In genomic region chr10:8050561-8051108, GRCh38 we compare ENCODE assay signal across 1 cellular context.
TF ChIP-seq lines count a peak whose summit lies in the region.

No MANE protein-coding gene starts in this region.

TF ChIP-seq in HepG2, 621 proteins besides CTCF, POLR2A, EP300 and RAD21 (continued from another document and continues in another):
- TF ChIP-seq, protein P1, sequence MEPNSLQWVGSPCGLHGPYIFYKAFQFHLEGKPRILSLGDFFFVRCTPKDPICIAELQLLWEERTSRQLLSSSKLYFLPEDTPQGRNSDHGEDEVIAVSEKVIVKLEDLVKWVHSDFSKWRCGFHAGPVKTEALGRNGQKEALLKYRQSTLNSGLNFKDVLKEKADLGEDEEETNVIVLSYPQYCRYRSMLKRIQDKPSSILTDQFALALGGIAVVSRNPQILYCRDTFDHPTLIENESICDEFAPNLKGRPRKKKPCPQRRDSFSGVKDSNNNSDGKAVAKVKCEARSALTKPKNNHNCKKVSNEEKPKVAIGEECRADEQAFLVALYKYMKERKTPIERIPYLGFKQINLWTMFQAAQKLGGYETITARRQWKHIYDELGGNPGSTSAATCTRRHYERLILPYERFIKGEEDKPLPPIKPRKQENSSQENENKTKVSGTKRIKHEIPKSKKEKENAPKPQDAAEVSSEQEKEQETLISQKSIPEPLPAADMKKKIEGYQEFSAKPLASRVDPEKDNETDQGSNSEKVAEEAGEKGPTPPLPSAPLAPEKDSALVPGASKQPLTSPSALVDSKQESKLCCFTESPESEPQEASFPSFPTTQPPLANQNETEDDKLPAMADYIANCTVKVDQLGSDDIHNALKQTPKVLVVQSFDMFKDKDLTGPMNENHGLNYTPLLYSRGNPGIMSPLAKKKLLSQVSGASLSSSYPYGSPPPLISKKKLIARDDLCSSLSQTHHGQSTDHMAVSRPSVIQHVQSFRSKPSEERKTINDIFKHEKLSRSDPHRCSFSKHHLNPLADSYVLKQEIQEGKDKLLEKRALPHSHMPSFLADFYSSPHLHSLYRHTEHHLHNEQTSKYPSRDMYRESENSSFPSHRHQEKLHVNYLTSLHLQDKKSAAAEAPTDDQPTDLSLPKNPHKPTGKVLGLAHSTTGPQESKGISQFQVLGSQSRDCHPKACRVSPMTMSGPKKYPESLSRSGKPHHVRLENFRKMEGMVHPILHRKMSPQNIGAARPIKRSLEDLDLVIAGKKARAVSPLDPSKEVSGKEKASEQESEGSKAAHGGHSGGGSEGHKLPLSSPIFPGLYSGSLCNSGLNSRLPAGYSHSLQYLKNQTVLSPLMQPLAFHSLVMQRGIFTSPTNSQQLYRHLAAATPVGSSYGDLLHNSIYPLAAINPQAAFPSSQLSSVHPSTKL (CRISPR knock-in tag; IDR thresholded peaks at IDR 0.05): peak; percentile 93
- no peak for TF ChIP-seq EEA1 (CRISPR knock-in tag; IDR thresholded peaks at IDR 0.05; ENCODE audit: borderline replicate concordance)
- TF ChIP-seq ZNF841 (CRISPR knock-in tag; IDR thresholded peaks at IDR 0.05; ENCODE audit: borderline replicate concordance): peak; percentile 25; the same call in 1 of the 2 replicates
- peak; percentile 63; the same call in 1 of the 2 replicates for TF ChIP-seq SP5 (CRISPR knock-in tag; IDR thresholded peaks at IDR 0.05; ENCODE audit: borderline replicate concordance, low read depth)
- 0 out of 2 replicates have a peak, but pooled peaks have one; percentile 46 for TF ChIP-seq ZNF879 (CRISPR knock-in tag; IDR thresholded peaks at IDR 0.05)
- TF ChIP-seq, protein P2, sequence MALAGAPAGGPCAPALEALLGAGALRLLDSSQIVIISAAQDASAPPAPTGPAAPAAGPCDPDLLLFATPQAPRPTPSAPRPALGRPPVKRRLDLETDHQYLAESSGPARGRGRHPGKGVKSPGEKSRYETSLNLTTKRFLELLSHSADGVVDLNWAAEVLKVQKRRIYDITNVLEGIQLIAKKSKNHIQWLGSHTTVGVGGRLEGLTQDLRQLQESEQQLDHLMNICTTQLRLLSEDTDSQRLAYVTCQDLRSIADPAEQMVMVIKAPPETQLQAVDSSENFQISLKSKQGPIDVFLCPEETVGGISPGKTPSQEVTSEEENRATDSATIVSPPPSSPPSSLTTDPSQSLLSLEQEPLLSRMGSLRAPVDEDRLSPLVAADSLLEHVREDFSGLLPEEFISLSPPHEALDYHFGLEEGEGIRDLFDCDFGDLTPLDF (CRISPR knock-in tag; IDR thresholded peaks at IDR 0.05): peak; percentile 86; the same call in 1 of the 2 replicates
- no peak for TF ChIP-seq CEBPB (IDR thresholded peaks at IDR 0.05; ENCODE audit: borderline replicate concordance, low read depth, low read length)
- peak; percentile 81 for TF ChIP-seq ZMYM4 (CRISPR knock-in tag; IDR thresholded peaks at IDR 0.05)
- TF ChIP-seq TGIF2 (CRISPR knock-in tag; IDR thresholded peaks at IDR 0.05): no peak
- TF ChIP-seq ZBTB34 (CRISPR knock-in tag; IDR thresholded peaks at IDR 0.05): 0 out of 2 replicates have a peak, but pooled peaks have one; percentile 29
- TF ChIP-seq, protein P3, sequence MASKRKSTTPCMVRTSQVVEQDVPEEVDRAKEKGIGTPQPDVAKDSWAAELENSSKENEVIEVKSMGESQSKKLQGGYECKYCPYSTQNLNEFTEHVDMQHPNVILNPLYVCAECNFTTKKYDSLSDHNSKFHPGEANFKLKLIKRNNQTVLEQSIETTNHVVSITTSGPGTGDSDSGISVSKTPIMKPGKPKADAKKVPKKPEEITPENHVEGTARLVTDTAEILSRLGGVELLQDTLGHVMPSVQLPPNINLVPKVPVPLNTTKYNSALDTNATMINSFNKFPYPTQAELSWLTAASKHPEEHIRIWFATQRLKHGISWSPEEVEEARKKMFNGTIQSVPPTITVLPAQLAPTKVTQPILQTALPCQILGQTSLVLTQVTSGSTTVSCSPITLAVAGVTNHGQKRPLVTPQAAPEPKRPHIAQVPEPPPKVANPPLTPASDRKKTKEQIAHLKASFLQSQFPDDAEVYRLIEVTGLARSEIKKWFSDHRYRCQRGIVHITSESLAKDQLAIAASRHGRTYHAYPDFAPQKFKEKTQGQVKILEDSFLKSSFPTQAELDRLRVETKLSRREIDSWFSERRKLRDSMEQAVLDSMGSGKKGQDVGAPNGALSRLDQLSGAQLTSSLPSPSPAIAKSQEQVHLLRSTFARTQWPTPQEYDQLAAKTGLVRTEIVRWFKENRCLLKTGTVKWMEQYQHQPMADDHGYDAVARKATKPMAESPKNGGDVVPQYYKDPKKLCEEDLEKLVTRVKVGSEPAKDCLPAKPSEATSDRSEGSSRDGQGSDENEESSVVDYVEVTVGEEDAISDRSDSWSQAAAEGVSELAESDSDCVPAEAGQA (IDR thresholded peaks at IDR 0.05; ENCODE audit: low read depth): no peak
- TF ChIP-seq, protein P3 (CRISPR knock-in tag; IDR thresholded peaks at IDR 0.05; ENCODE audit: borderline replicate concordance): no peak
- no peak for TF ChIP-seq AGO1 (IDR thresholded peaks at IDR 0.05; ENCODE audit: low read depth, low read length, poor library complexity, severe bottlenecking)
- TF ChIP-seq FOXP1 (IDR thresholded peaks at IDR 0.05): no peak
- TF ChIP-seq FOXP1 (CRISPR knock-in tag; IDR thresholded peaks at IDR 0.05): peak; percentile 60; the same call in 1 of the 2 replicates
- peak; percentile 19; the same call in 1 of the 2 replicates for TF ChIP-seq ONECUT2 (CRISPR knock-in tag; IDR thresholded peaks at IDR 0.05)
- TF ChIP-seq ZNF460 (CRISPR knock-in tag; IDR thresholded peaks at IDR 0.05; ENCODE audit: borderline replicate concordance): no peak
- TF ChIP-seq ATF7-NPFF (CRISPR knock-in tag; IDR thresholded peaks at IDR 0.05; ENCODE audit: low read depth): peak; percentile 52; the same call in 1 of the 2 replicates
- TF ChIP-seq ZFY (CRISPR knock-in tag; IDR thresholded peaks at IDR 0.05): 0 out of 2 replicates have a peak, but pooled peaks have one; percentile 15
- TF ChIP-seq U2AF1 (optimal IDR thresholded peaks at IDR 0.05; ENCODE audit: low read depth, low read length): no peak
- peak; percentile 74 for TF ChIP-seq HDAC2 (CRISPR knock-in tag; IDR thresholded peaks at IDR 0.05)
- TF ChIP-seq, protein P4, sequence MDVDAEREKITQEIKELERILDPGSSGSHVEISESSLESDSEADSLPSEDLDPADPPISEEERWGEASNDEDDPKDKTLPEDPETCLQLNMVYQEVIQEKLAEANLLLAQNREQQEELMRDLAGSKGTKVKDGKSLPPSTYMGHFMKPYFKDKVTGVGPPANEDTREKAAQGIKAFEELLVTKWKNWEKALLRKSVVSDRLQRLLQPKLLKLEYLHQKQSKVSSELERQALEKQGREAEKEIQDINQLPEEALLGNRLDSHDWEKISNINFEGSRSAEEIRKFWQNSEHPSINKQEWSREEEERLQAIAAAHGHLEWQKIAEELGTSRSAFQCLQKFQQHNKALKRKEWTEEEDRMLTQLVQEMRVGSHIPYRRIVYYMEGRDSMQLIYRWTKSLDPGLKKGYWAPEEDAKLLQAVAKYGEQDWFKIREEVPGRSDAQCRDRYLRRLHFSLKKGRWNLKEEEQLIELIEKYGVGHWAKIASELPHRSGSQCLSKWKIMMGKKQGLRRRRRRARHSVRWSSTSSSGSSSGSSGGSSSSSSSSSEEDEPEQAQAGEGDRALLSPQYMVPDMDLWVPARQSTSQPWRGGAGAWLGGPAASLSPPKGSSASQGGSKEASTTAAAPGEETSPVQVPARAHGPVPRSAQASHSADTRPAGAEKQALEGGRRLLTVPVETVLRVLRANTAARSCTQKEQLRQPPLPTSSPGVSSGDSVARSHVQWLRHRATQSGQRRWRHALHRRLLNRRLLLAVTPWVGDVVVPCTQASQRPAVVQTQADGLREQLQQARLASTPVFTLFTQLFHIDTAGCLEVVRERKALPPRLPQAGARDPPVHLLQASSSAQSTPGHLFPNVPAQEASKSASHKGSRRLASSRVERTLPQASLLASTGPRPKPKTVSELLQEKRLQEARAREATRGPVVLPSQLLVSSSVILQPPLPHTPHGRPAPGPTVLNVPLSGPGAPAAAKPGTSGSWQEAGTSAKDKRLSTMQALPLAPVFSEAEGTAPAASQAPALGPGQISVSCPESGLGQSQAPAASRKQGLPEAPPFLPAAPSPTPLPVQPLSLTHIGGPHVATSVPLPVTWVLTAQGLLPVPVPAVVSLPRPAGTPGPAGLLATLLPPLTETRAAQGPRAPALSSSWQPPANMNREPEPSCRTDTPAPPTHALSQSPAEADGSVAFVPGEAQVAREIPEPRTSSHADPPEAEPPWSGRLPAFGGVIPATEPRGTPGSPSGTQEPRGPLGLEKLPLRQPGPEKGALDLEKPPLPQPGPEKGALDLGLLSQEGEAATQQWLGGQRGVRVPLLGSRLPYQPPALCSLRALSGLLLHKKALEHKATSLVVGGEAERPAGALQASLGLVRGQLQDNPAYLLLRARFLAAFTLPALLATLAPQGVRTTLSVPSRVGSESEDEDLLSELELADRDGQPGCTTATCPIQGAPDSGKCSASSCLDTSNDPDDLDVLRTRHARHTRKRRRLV (CRISPR knock-in tag; IDR thresholded peaks at IDR 0.05): no peak
- no peak for TF ChIP-seq GZF1 (CRISPR knock-in tag; IDR thresholded peaks at IDR 0.05)
- peak; percentile 80 for TF ChIP-seq ISL2 (CRISPR knock-in tag; IDR thresholded peaks at IDR 0.05)
- TF ChIP-seq JUNB (CRISPR knock-in tag; IDR thresholded peaks at IDR 0.05; ENCODE audit: borderline replicate concordance): no peak
- no peak for TF ChIP-seq RFXANK (CRISPR knock-in tag; IDR thresholded peaks at IDR 0.05)
- TF ChIP-seq, protein P5, sequence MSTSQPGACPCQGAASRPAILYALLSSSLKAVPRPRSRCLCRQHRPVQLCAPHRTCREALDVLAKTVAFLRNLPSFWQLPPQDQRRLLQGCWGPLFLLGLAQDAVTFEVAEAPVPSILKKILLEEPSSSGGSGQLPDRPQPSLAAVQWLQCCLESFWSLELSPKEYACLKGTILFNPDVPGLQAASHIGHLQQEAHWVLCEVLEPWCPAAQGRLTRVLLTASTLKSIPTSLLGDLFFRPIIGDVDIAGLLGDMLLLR (CRISPR knock-in tag; IDR thresholded peaks at IDR 0.05): no peak
- peak; percentile 72; the same call in 1 of the 2 replicates for TF ChIP-seq FOXJ3 (CRISPR knock-in tag; IDR thresholded peaks at IDR 0.05; ENCODE audit: borderline replicate concordance)
- TF ChIP-seq ZNF263 (CRISPR knock-in tag; IDR thresholded peaks at IDR 0.05): 0 out of 2 replicates have a peak, but pooled peaks have one; percentile 20
- 0 out of 2 replicates have a peak, but pooled peaks have one; percentile 42 for TF ChIP-seq SPEN (CRISPR knock-in tag; IDR thresholded peaks at IDR 0.05; ENCODE audit: low read depth)
- TF ChIP-seq SOX5 (CRISPR knock-in tag; IDR thresholded peaks at IDR 0.05; ENCODE audit: borderline replicate concordance): peak; percentile 59; the same call in 1 of the 2 replicates
- peak; percentile 91 for TF ChIP-seq HMG20B (CRISPR knock-in tag; conservative IDR thresholded peaks at IDR 0.05)
- no peak for TF ChIP-seq YEATS2 (CRISPR knock-in tag; IDR thresholded peaks at IDR 0.05; ENCODE audit: borderline replicate concordance)
- no peak for TF ChIP-seq GTF2F1 (IDR thresholded peaks at IDR 0.05; ENCODE audit: low read length)
- peak; percentile 43 for TF ChIP-seq YY1 (IDR thresholded peaks at IDR 0.05; ENCODE audit: insufficient read depth, insufficient replicate concordance, low read depth, low read length)
- peak; percentile 64 for TF ChIP-seq ASH2L (IDR thresholded peaks at IDR 0.05; ENCODE audit: insufficient read length, low read depth, low read length)
- peak; percentile 56; the same call in 1 of the 2 replicates for TF ChIP-seq TBX3 (IDR thresholded peaks at IDR 0.05; ENCODE audit: borderline replicate concordance)
- TF ChIP-seq FOXA1 (IDR thresholded peaks at IDR 0.05): no peak
- TF ChIP-seq FOXA1 (CRISPR knock-in tag; IDR thresholded peaks at IDR 0.05): peak; percentile 95
- TF ChIP-seq DPF2 (CRISPR knock-in tag; IDR thresholded peaks at IDR 0.05; ENCODE audit: borderline replicate concordance, low read depth): no peak
- peak; percentile 58; the same call in 1 of the 2 replicates for TF ChIP-seq KLF12 (CRISPR knock-in tag; IDR thresholded peaks at IDR 0.05; ENCODE audit: borderline replicate concordance)
- TF ChIP-seq ZNF777 (CRISPR knock-in tag; IDR thresholded peaks at IDR 0.05): peak; percentile 59; the same call in 1 of the 2 replicates
- TF ChIP-seq RORA (CRISPR knock-in tag; IDR thresholded peaks at IDR 0.05): no peak
- peak; percentile 74; the same call in 1 of the 2 replicates for TF ChIP-seq ZNF441 (CRISPR knock-in tag; IDR thresholded peaks at IDR 0.05; ENCODE audit: borderline replicate concordance)
- 0 out of 2 replicates have a peak, but pooled peaks have one; percentile 41 for TF ChIP-seq TOE1 (CRISPR knock-in tag; IDR thresholded peaks at IDR 0.05)
- TF ChIP-seq SMYD3 (CRISPR knock-in tag; IDR thresholded peaks at IDR 0.05): no peak
- TF ChIP-seq, protein P6, sequence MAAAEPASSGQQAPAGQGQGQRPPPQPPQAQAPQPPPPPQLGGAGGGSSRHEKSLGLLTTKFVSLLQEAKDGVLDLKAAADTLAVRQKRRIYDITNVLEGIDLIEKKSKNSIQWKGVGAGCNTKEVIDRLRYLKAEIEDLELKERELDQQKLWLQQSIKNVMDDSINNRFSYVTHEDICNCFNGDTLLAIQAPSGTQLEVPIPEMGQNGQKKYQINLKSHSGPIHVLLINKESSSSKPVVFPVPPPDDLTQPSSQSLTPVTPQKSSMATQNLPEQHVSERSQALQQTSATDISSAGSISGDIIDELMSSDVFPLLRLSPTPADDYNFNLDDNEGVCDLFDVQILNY (CRISPR knock-in tag; conservative IDR thresholded peaks at IDR 0.05): peak; percentile 82
- peak; percentile 38; the same call in 1 of the 2 replicates for TF ChIP-seq ZSCAN31 (CRISPR knock-in tag; IDR thresholded peaks at IDR 0.05; ENCODE audit: low read depth)
